ENCODE assay signal across 14 cellular contexts in genomic region chr3:66344391-66344811, GRCh38.
DNase-seq lines count a peak whose midpoint lies in the region; ATAC-seq, FAIRE-seq and TF ChIP-seq lines count a peak whose summit lies in the region.
"Had no signal": no experiment of that assay in that cellular context is flagged by ENCODE, and none has a peak within 500 bp of the region (broad histone marks: within the 10 kb centered on the region; RNA-seq: fewer than 3 reads in every experiment).

No MANE protein-coding gene starts in this region.

- TF ChIP-seq RAD21 in GM12878 (IDR thresholded peaks at IDR 0.05; ENCODE audit: insufficient read depth, low read depth, low read length) (no peak), HepG2 (CRISPR knock-in tag; IDR thresholded peaks at IDR 0.05) (no peak)

- H3K4me1 Mint-ChIP-seq in stimulated activated naive B cell treated with anti-CD40 and anti-IgM and Interleukin-4, amounts not matched to agents 10 μg/mL and 1 μg/mL and 100 μg/mL, for 72 hours = peaks cover 7 to 9% of the 10 kb centered on the region in 2 donors
- H3K4me1 Mint-ChIP-seq in CD8-positive, alpha-beta T cell (ENCODE audit: low read depth) = peaks cover 11% of the 10 kb centered on the region
- H3K4me1 Mint-ChIP-seq in T-helper 2 cell treated with Interferon-gamma antibody and Interleukin-4, amounts not matched to agents 5 μg/mL and 100 μg/mL, for 36 hours (ENCODE audit: low read depth) = peaks cover 1% of the 10 kb centered on the region

- H3K4me3 ChIP-seq in GM12878 (no peak overlapping the region), HepG2 (replicated peaks in 1 of 3; ENCODE audit: insufficient read depth in 1 of 3, low read depth in 2 of 3, low read length in 3 of 3) (no peak overlapping the region)
- H3K4me3 ChIP-seq in CD8-positive, alpha-beta T cell (ENCODE audit: low read depth, low read length) = no peak overlapping the region
- H3K4me3 ChIP-seq: HAP-1 had no signal

- H3K9me3 Mint-ChIP-seq in stimulated activated naive B cell treated with anti-CD40 and anti-IgM and Interleukin-4, amounts not matched to agents 10 μg/mL and 1 μg/mL and 100 μg/mL, for 72 hours = peaks cover 3 to 4% of the 10 kb centered on the region in 2 donors
- no peaks in the 10 kb centered on the region for H3K9me3 Mint-ChIP-seq in CD8-positive, alpha-beta T cell
- no peaks in the 10 kb centered on the region for H3K9me3 Mint-ChIP-seq in T-helper 2 cell treated with Interferon-gamma antibody and Interleukin-4, amounts not matched to agents 5 μg/mL and 100 μg/mL, for 36 hours

- ATAC-seq in GM12878 (peak; percentile 34; the same call in 2 of the 3 replicates), HepG2 (peak; percentile 66)
- ATAC-seq in stimulated activated naive B cell treated with anti-CD40 and anti-IgM and Interleukin-4, amounts not matched to agents 10 μg/mL and 1 μg/mL and 100 μg/mL, for 72 hours (replicated peaks) = no peak
- no peak for ATAC-seq in CD8-positive, alpha-beta T cell
- ATAC-seq: PC-3 had no signal

- no peak overlapping the region for H3K27ac ChIP-seq in GM12878 (ENCODE audit: control insufficient read depth, insufficient read depth)
- H3K27ac ChIP-seq in HepG2 (ENCODE audit: extremely low read length, insufficient read depth, low read length) = no peak overlapping the region
- no peak overlapping the region for H3K27ac ChIP-seq in CD8-positive, alpha-beta T cell (ENCODE audit: low read depth, low read length)
- H3K27ac ChIP-seq: RWPE1 had no signal

- H3K27ac Mint-ChIP-seq in stimulated activated naive B cell treated with anti-CD40 and anti-IgM and Interleukin-4, amounts not matched to agents 10 μg/mL and 1 μg/mL and 100 μg/mL, for 72 hours = peak overlapping the region; percentile 51
- no peak overlapping the region for H3K27ac Mint-ChIP-seq in CD8-positive, alpha-beta T cell
- no peak overlapping the region for H3K27ac Mint-ChIP-seq in T-helper 2 cell treated with Interferon-gamma antibody and Interleukin-4, amounts not matched to agents 5 μg/mL and 100 μg/mL, for 36 hours

- TF ChIP-seq POLR2A in GM12891 (IDR thresholded peaks at IDR 0.05; ENCODE audit: low read depth, low read length) = no peak
- TF ChIP-seq POLR2A in GM12878 (IDR thresholded peaks at IDR 0.05; ENCODE audit: low read depth, low read length) = no peak
- no peak for TF ChIP-seq POLR2A in HepG2 (IDR thresholded peaks at IDR 0.05; ENCODE audit: insufficient read depth in 1 of 2, low read depth in 2 of 2, low read length in 2 of 2)

- no peak for DNase-seq in GM12891 (ENCODE audit: insufficient read length, low spot score)
- DNase-seq in GM12878 (ENCODE audit: low read depth, low spot score) = no peak
- DNase-seq in HepG2 (ENCODE audit: low spot score) = peak; percentile 50
- no peak for DNase-seq in stimulated activated naive B cell treated with anti-CD40 and anti-IgM and Interleukin-4, amounts not matched to agents 10 μg/mL and 1 μg/mL and 100 μg/mL, for 72 hours
- no peak for DNase-seq in CD8-positive, alpha-beta T cell
- no peak for DNase-seq in T-helper 2 cell treated with Interferon-gamma antibody and Interleukin-4, amounts not matched to agents 5 μg/mL and 100 μg/mL, for 36 hours (ENCODE audit: low spot score)
- DNase-seq in activated CD4-positive, alpha-beta T cell treated with anti-CD3 and anti-CD28 coated beads for 48 hours = no peak
- DNase-seq: Calu3, DMS53, NCI-H1417, NCI-H82, PC-3 had no signal

- no peaks in the 10 kb centered on the region for H3K27me3 ChIP-seq in GM12878 (replicated peaks in 1 of 2; ENCODE audit: control insufficient read depth in 2 of 2, insufficient read depth in 2 of 2, low read length in 1 of 2)
- H3K27me3 ChIP-seq in HepG2 (ENCODE audit: control insufficient read depth in 1 of 2, insufficient read depth in 2 of 2, low read length in 2 of 2) = no peaks in the 10 kb centered on the region
- no peaks in the 10 kb centered on the region for H3K27me3 ChIP-seq in CD8-positive, alpha-beta T cell (ENCODE audit: insufficient read depth, low read length)

- FAIRE-seq in GM12891 (lab: Jason Lieb, UNC) = peak; percentile 5
- FAIRE-seq in GM12878 (lab: Jason Lieb, UNC) = no peak
- no peak for FAIRE-seq in HepG2 (lab: Jason Lieb, UNC)

- H3K4me3 Mint-ChIP-seq in stimulated activated naive B cell treated with anti-CD40 and anti-IgM and Interleukin-4, amounts not matched to agents 10 μg/mL and 1 μg/mL and 100 μg/mL, for 72 hours = no peak overlapping the region
- no peak overlapping the region for H3K4me3 Mint-ChIP-seq in CD8-positive, alpha-beta T cell
- no peak overlapping the region for H3K4me3 Mint-ChIP-seq in T-helper 2 cell treated with Interferon-gamma antibody and Interleukin-4, amounts not matched to agents 5 μg/mL and 100 μg/mL, for 36 hours

- H3K9me3 ChIP-seq in GM12878 (replicated peaks; ENCODE audit: control insufficient read depth, insufficient read depth, low read length) (no peaks in the 10 kb centered on the region), HepG2 (ENCODE audit: low read length) (no peaks in the 10 kb centered on the region)
- no peaks in the 10 kb centered on the region for H3K9me3 ChIP-seq in CD8-positive, alpha-beta T cell (ENCODE audit: low read length)
- H3K9me3 ChIP-seq: HAP-1 had no signal

- no peaks in the 10 kb centered on the region for H4K20me1 ChIP-seq in GM12878 (ENCODE audit: control insufficient read depth, insufficient read depth)
- no peaks in the 10 kb centered on the region for H4K20me1 ChIP-seq in HepG2 (ENCODE audit: insufficient read depth, low read length)

- CTCF ChIA-PET in GM12878 (lab: Yijun Ruan, JAX) (interaction anchor here (1.0 to 1.9 kb wide), 4 partner anchors 10 to 25 kb away, joined by 3 to 7 read pairs (median 4); no protein-coding TSS in a partner anchor), HepG2 (lab: Yijun Ruan, JAX; ENCODE audit: low intra/inter-chr PET ratio, low total read pairs) (no interaction called here)
- CTCF ChIA-PET in CD8-positive, alpha-beta T cell (lab: Charles Lee) = interaction anchor here (2.0 kb wide), 1 partner anchor 34 kb away, joined by 6 read pairs; no protein-coding TSS in a partner anchor

- in situ Hi-C loops in GM12878 (cut with MboI) (no loop called here), HepG2 (cut with HindIII; ENCODE audit: extremely low pct_ligation_motif_present, low pct_unique_long_range_greater_than_20kb) (no loop called here)

- H3K9ac ChIP-seq in GM12878 (ENCODE audit: control insufficient read depth, insufficient read depth, low read length) = no peak overlapping the region
- H3K9ac ChIP-seq in HepG2 (ENCODE audit: insufficient read depth, low read depth, low read length) = no peak overlapping the region

- no peaks in the 10 kb centered on the region for H3K36me3 ChIP-seq in GM12878 (ENCODE audit: control insufficient read depth in 2 of 2, insufficient read depth in 2 of 2, low read length in 1 of 2)
- peaks cover 0 to 2% of the 10 kb centered on the region in 2 experiments; a peak in 1 of 5 replicates for H3K36me3 ChIP-seq in HepG2 (replicated peaks in 1 of 2; ENCODE audit: control insufficient read depth in 1 of 2, insufficient read depth in 2 of 2, low read length in 2 of 2)
- H3K36me3 ChIP-seq in CD8-positive, alpha-beta T cell (ENCODE audit: insufficient read depth, low read length) = no peaks in the 10 kb centered on the region
- H3K36me3 ChIP-seq: HAP-1 had no signal

- no TSS peak for BruUV-seq in GM12878 (replicated peaks; lab: Mats Ljungman, UMichigan)
- no TSS peak for BruUV-seq in HepG2 (replicated peaks; lab: Mats Ljungman, UMichigan)

- RAD21 ChIA-PET in GM12878 (lab: Charles Lee; ENCODE audit: unreplicated experiment) = interaction anchor here (0.7 to 1.2 kb wide), 3 partner anchors 34 to 68 kb away, joined by 3 read pairs; no protein-coding TSS in a partner anchor

- no peaks in the 10 kb centered on the region for H3K27me3 Mint-ChIP-seq in stimulated activated naive B cell treated with anti-CD40 and anti-IgM and Interleukin-4, amounts not matched to agents 10 μg/mL and 1 μg/mL and 100 μg/mL, for 72 hours
- no peaks in the 10 kb centered on the region for H3K27me3 Mint-ChIP-seq in CD8-positive, alpha-beta T cell (ENCODE audit: low read depth)
- H3K27me3 Mint-ChIP-seq in T-helper 2 cell treated with Interferon-gamma antibody and Interleukin-4, amounts not matched to agents 5 μg/mL and 100 μg/mL, for 36 hours (ENCODE audit: low read depth) = no peaks in the 10 kb centered on the region

- POLR2A ChIA-PET in GM12878 (lab: Charles Lee) = no interaction called here
- POLR2A ChIA-PET in HepG2 (lab: Yijun Ruan, JAX) = no interaction called here
- POLR2A ChIA-PET in CD8-positive, alpha-beta T cell (lab: Charles Lee) = no interaction called here

- TF ChIP-seq CTCF in GM12878 (IDR thresholded peaks at IDR 0.05 in 2 of 3, conservative IDR thresholded peaks at IDR 0.05 in 1 of 3; ENCODE audit: control insufficient read depth in 2 of 3, extremely low read depth in 1 of 3, insufficient read depth in 1 of 3, low read depth in 3 of 3, low read length in 3 of 3) (no peak), HepG2 (CRISPR knock-in tag; IDR thresholded peaks at IDR 0.05) (no peak)
- TF ChIP-seq CTCF in CD8-positive, alpha-beta T cell (IDR thresholded peaks at IDR 0.05) = no peak

- H3K36me3 Mint-ChIP-seq in stimulated activated naive B cell treated with anti-CD40 and anti-IgM and Interleukin-4, amounts not matched to agents 10 μg/mL and 1 μg/mL and 100 μg/mL, for 72 hours = peaks cover 20 to 27% of the 10 kb centered on the region in 2 donors
- H3K36me3 Mint-ChIP-seq in CD8-positive, alpha-beta T cell = peaks cover 28% of the 10 kb centered on the region
- H3K36me3 Mint-ChIP-seq in T-helper 2 cell treated with Interferon-gamma antibody and Interleukin-4, amounts not matched to agents 5 μg/mL and 100 μg/mL, for 36 hours (ENCODE audit: low read depth) = peaks cover 11% of the 10 kb centered on the region

- intact Hi-C loops in GM12878 (cut with micrococcal nuclease; ENCODE audit: unreplicated experiment) (no loop called here), HepG2 (cut with micrococcal nuclease; ENCODE audit: unreplicated experiment) (loop anchor here (5.0 kb wide), 1 partner anchor 52 kb away; no protein-coding TSS in a partner anchor)
- intact Hi-C loops in CD8-positive, alpha-beta T cell (cut with DNase I, micrococcal nuclease) = no loop called here

- no peak overlapping the region for H3K4me2 ChIP-seq in GM12878 (ENCODE audit: control insufficient read depth, insufficient read depth)
- no peak overlapping the region for H3K4me2 ChIP-seq in HepG2 (ENCODE audit: low read depth, low read length)

- 96% methylated on average over 9 of the region's 9 CpGs for WGBS in GM12878 (ENCODE audit: insufficient coverage, insufficient replicate concordance, low lambda C conversion rate, missing lambda C conversion rate)
- WGBS in HepG2 (ENCODE audit: low lambda C conversion rate) = 86% methylated on average over 9 of the region's 9 CpGs

- no peaks in the 10 kb centered on the region for H3K4me1 ChIP-seq in GM12878 (ENCODE audit: control insufficient read depth, insufficient read depth, low read length)
- peaks cover 18% of the 10 kb centered on the region for H3K4me1 ChIP-seq in HepG2 (ENCODE audit: insufficient read depth, low read length)
- no peaks in the 10 kb centered on the region for H3K4me1 ChIP-seq in CD8-positive, alpha-beta T cell (ENCODE audit: insufficient read depth, low read length)
- H3K4me1 ChIP-seq: HAP-1 had no signal

- no peak overlapping the region for H2AFZ ChIP-seq in GM12878 (ENCODE audit: control insufficient read depth, low read depth, low read length)
- H2AFZ ChIP-seq in HepG2 (ENCODE audit: low read length) = no peak overlapping the region

- SMC1A ChIA-PET in GM12878 (lab: Charles Lee; ENCODE audit: uncharacterized antibody, unreplicated experiment) = interaction anchor here (0.5 to 2.2 kb wide), 4 partner anchors 10 to 200 kb away, joined by 3 to 16 read pairs (median 8); no protein-coding TSS in a partner anchor

- H3K79me2 ChIP-seq in GM12878 (ENCODE audit: control insufficient read depth, insufficient read depth, low read length) = no peaks in the 10 kb centered on the region
- no peaks in the 10 kb centered on the region for H3K79me2 ChIP-seq in HepG2 (ENCODE audit: insufficient read depth, low read length)

- TF ChIP-seq EP300 in GM12878 (IDR thresholded peaks at IDR 0.05; ENCODE audit: borderline replicate concordance in 1 of 2, control insufficient read depth in 1 of 2, low read depth in 2 of 2, low read length in 2 of 2) = no peak
- no peak for TF ChIP-seq EP300 in HepG2 (IDR thresholded peaks at IDR 0.05; ENCODE audit: low read depth in 2 of 2, low read length in 2 of 2)
- no peak for TF ChIP-seq EP300 in HepG2 (CRISPR knock-in tag; IDR thresholded peaks at IDR 0.05; ENCODE audit: borderline replicate concordance)

Comparison
In these comparisons a context has a peak if more than half of its experiments do, and no peak if none do; other contexts are left out.
1. ATAC-seq: peak in GM12878 (single experiment) and HepG2 (single experiment); none in stimulated activated naive B cell treated with anti-CD40 and anti-IgM and Interleukin-4, amounts not matched to agents 10 μg/mL and 1 μg/mL and 100 μg/mL, for 72 hours (0 of 2) and CD8-positive, alpha-beta T cell (single experiment).